In genomic region chr2:110675679-110676078, GRCh38 we compare ENCODE assay signal across 13 cellular contexts. TPM values are rescaled to one million over a fixed set of nuclear protein-coding genes. Genes with fewer than 3 reads are reported as not detected.
DNase-seq lines count a peak whose midpoint lies in the region; ATAC-seq and TF ChIP-seq lines count a peak whose summit lies in the region.
"Had no signal": no experiment of that assay in that cellular context is flagged by ENCODE, and none has a peak within 500 bp of the region (broad histone marks: within the 10 kb centered on the region; RNA-seq: fewer than 3 reads in every experiment).

No MANE protein-coding gene starts in this region.

- H3K4me2 ChIP-seq in GM23338, result peak overlapping the region; percentile 85; the same call in 1 of the 2 replicates

- H3K79me2 ChIP-seq in GM23338 (replicated peaks; ENCODE audit: insufficient read depth), result peaks cover 43% of the 10 kb centered on the region

- H3K4me3 ChIP-seq in GM23338 (0 out of 2 replicates have a peak overlapping the region, but pooled peaks have one; percentile 8), gastroesophageal sphincter (no peak overlapping the region)

- H3K27me3 ChIP-seq in GM23338 (ENCODE audit: insufficient read depth) (peaks cover 6% of the 10 kb centered on the region), gastroesophageal sphincter (peaks cover 10% of the 10 kb centered on the region)
- H3K27me3 ChIP-seq: SJSA1 had no signal

- DNase-seq in NK-92 treated with Interleukin-12 subunit alpha and Interleukin-12 subunit beta, amount 100 ng/mL, for 24 hours (lab: John Stamatoyannopoulos, UW), result peak; percentile 35
- DNase-seq in NK-92 (lab: John Stamatoyannopoulos, UW; ENCODE audit: unreplicated experiment), result no peak
- DNase-seq in GM23338 (ENCODE audit: low spot score), result no peak
- DNase-seq in natural killer cell treated with Interleukin-12 subunit alpha and Interleukin-12 subunit beta and Interleukin-15 and Interleukin-18, amount 100 ng/mL, for 72 hours (ENCODE audit: low spot score), result no peak
- no peak for DNase-seq in SHP77 treated with DMSO at 0.1 percent for 48 hours (lab: John Stamatoyannopoulos, UW)
- no peak for DNase-seq in ureter (ENCODE audit: low spot score)
- DNase-seq: activated CD4-positive, alpha-beta T cell treated with anti-CD3 and anti-CD28 coated beads for 48 hours had no signal

- TF ChIP-seq EP300 in gastroesophageal sphincter (IDR thresholded peaks at IDR 0.05), result no peak

- H3K4me1 ChIP-seq in GM23338 (ENCODE audit: insufficient read depth) (peaks cover 26% of the 10 kb centered on the region), gastroesophageal sphincter (peaks cover 0 to 23% (median 12%) of the 10 kb centered on the region in 3 donors)

- H3K27ac ChIP-seq in GM23338 (ENCODE audit: low read depth) (no peak overlapping the region), VCaP (peak overlapping the region; percentile 38; the same call in 1 of the 2 replicates), gastroesophageal sphincter (no peak overlapping the region)
- H3K27ac ChIP-seq: 22Rv1, SJSA1 had no signal

- no peaks in the 10 kb centered on the region for H3K9me3 ChIP-seq in gastroesophageal sphincter
- H3K9me3 ChIP-seq: SJSA1 had no signal

- peaks cover 14% of the 10 kb centered on the region for H4K20me1 ChIP-seq in GM23338 (replicated peaks; ENCODE audit: insufficient read depth)

- ATAC-seq in GM23338, result no peak
- peak in 1 of 2 donors; percentile 1 for ATAC-seq in natural killer cell treated with Interleukin-12 subunit alpha and Interleukin-12 subunit beta and Interleukin-15 and Interleukin-18, amount 100 ng/mL, for 72 hours
- ATAC-seq in gastroesophageal sphincter, result no peak

- no peak for TF ChIP-seq CTCF in GM23338 (conservative IDR thresholded peaks at IDR 0.05; ENCODE audit: low read depth in 2 of 2)
- TF ChIP-seq CTCF in VCaP (conservative IDR thresholded peaks at IDR 0.05), result no peak
- no peak for TF ChIP-seq CTCF in gastroesophageal sphincter (IDR thresholded peaks at IDR 0.05)

- peaks cover 40% of the 10 kb centered on the region for H3K4me1 Mint-ChIP-seq in GM23338
- peaks cover 36 to 39% of the 10 kb centered on the region in 2 donors for H3K4me1 Mint-ChIP-seq in natural killer cell treated with Interleukin-12 subunit alpha and Interleukin-12 subunit beta and Interleukin-15 and Interleukin-18, amount 100 ng/mL, for 72 hours (ENCODE audit: low read depth in 2 of 2)

- H3K9me2 ChIP-seq in GM23338 (ENCODE audit: insufficient read depth), result no peaks in the 10 kb centered on the region

- H3K4me3 Mint-ChIP-seq in GM23338, result peak overlapping the region; percentile 92
- peak overlapping the region; percentile 77 for H3K4me3 Mint-ChIP-seq in natural killer cell treated with Interleukin-12 subunit alpha and Interleukin-12 subunit beta and Interleukin-15 and Interleukin-18, amount 100 ng/mL, for 72 hours

- H3F3A ChIP-seq in GM23338 (replicated peaks; ENCODE audit: low read depth), result 0 out of 2 replicates have a peak, but pooled peaks cover 3% of the 10 kb centered on the region

- peaks cover 49% of the 10 kb centered on the region for H3K36me3 Mint-ChIP-seq in GM23338 (ENCODE audit: low read depth)
- H3K36me3 Mint-ChIP-seq in natural killer cell treated with Interleukin-12 subunit alpha and Interleukin-12 subunit beta and Interleukin-15 and Interleukin-18, amount 100 ng/mL, for 72 hours, result no peaks in the 10 kb centered on the region

- no peak overlapping the region for H3K27ac Mint-ChIP-seq in GM23338
- peak overlapping the region; percentile 46 to 81 for H3K27ac Mint-ChIP-seq in natural killer cell treated with Interleukin-12 subunit alpha and Interleukin-12 subunit beta and Interleukin-15 and Interleukin-18, amount 100 ng/mL, for 72 hours

- TF ChIP-seq POLR2A in gastroesophageal sphincter (IDR thresholded peaks at IDR 0.05), result no peak

- no peak overlapping the region for H2AFZ ChIP-seq in GM23338

- WGBS in gastroesophageal sphincter (ENCODE audit: low coverage in 1 of 2), 2 donors, result 86 to 100% methylated on average over 5 to 6 of the region's 6 CpGs

- peaks cover 34% of the 10 kb centered on the region for H3K36me3 ChIP-seq in GM23338 (ENCODE audit: insufficient read depth)
- H3K36me3 ChIP-seq in gastroesophageal sphincter, result no peaks in the 10 kb centered on the region

- H3K27me3 Mint-ChIP-seq in GM23338 (ENCODE audit: insufficient read depth, low read depth, poor library complexity), result peaks cover 18% of the 10 kb centered on the region
- H3K27me3 Mint-ChIP-seq in natural killer cell treated with Interleukin-12 subunit alpha and Interleukin-12 subunit beta and Interleukin-15 and Interleukin-18, amount 100 ng/mL, for 72 hours, result peaks cover 0 to 5% of the 10 kb centered on the region in 2 donors

- peaks cover under 1% of the 10 kb centered on the region; the same call in 1 of the 3 replicates for H3K9me3 Mint-ChIP-seq in GM23338
- H3K9me3 Mint-ChIP-seq in natural killer cell treated with Interleukin-12 subunit alpha and Interleukin-12 subunit beta and Interleukin-15 and Interleukin-18, amount 100 ng/mL, for 72 hours, result no peaks in the 10 kb centered on the region

TF ChIP-seq in GM23338, 12 proteins besides CTCF, POLR2A, EP300 and RAD21 (continues in another document):
- TF ChIP-seq ZNF331 (CRISPR knock-in tag; IDR thresholded peaks at IDR 0.05; ENCODE audit: low read depth) (no peak), CREB1 (CRISPR knock-in tag; IDR thresholded peaks at IDR 0.05; ENCODE audit: low read depth) (no peak), NANOG (IDR thresholded peaks at IDR 0.05; ENCODE audit: borderline replicate concordance) (no peak), ETS1 (IDR thresholded peaks at IDR 0.05) (no peak), EZH2 (IDR thresholded peaks at IDR 0.05; ENCODE audit: low read depth, unreplicated experiment) (no peak), STAT1 (IDR thresholded peaks at IDR 0.05; ENCODE audit: unreplicated experiment) (no peak), ZNF114 (CRISPR knock-in tag; IDR thresholded peaks at IDR 0.05) (no peak), EZH2phosphoT487 (IDR thresholded peaks at IDR 0.05; ENCODE audit: unreplicated experiment) (no peak), JUNB (IDR thresholded peaks at IDR 0.05; ENCODE audit: unreplicated experiment) (no peak), POLR2AphosphoS5 (IDR thresholded peaks at IDR 0.05; ENCODE audit: low read depth) (no peak)
- TF ChIP-seq, protein P1, sequence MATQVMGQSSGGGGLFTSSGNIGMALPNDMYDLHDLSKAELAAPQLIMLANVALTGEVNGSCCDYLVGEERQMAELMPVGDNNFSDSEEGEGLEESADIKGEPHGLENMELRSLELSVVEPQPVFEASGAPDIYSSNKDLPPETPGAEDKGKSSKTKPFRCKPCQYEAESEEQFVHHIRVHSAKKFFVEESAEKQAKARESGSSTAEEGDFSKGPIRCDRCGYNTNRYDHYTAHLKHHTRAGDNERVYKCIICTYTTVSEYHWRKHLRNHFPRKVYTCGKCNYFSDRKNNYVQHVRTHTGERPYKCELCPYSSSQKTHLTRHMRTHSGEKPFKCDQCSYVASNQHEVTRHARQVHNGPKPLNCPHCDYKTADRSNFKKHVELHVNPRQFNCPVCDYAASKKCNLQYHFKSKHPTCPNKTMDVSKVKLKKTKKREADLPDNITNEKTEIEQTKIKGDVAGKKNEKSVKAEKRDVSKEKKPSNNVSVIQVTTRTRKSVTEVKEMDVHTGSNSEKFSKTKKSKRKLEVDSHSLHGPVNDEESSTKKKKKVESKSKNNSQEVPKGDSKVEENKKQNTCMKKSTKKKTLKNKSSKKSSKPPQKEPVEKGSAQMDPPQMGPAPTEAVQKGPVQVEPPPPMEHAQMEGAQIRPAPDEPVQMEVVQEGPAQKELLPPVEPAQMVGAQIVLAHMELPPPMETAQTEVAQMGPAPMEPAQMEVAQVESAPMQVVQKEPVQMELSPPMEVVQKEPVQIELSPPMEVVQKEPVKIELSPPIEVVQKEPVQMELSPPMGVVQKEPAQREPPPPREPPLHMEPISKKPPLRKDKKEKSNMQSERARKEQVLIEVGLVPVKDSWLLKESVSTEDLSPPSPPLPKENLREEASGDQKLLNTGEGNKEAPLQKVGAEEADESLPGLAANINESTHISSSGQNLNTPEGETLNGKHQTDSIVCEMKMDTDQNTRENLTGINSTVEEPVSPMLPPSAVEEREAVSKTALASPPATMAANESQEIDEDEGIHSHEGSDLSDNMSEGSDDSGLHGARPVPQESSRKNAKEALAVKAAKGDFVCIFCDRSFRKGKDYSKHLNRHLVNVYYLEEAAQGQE (IDR thresholded peaks at IDR 0.05; ENCODE audit: unreplicated experiment), result no peak

RNA-seq across cellular contexts. Expression of gene BUB1, which starts 2.2 kb away (rescaled TPM):
- 178 and 184 TPM in 2 replicates for total RNA-seq in GM23338 (2014; rRNA removed; shearing (Covaris generic))
- polyA plus RNA-seq in GM23338 (2016; fragmentation: Nextera tagmentation; extraction: Ambion mirVana), result 50.8 and 59.4 TPM in 2 replicates
- total RNA-seq in natural killer cell treated with Interleukin-12 subunit alpha and Interleukin-12 subunit beta and Interleukin-15 and Interleukin-18, amount 100 ng/mL, for 72 hours, result 100 to 1,000 TPM in 1 of 2 donors, 10 to 100 TPM in 1; 45.2 to 103 TPM
- 1.4 TPM for total RNA-seq in ureter
- total RNA-seq in gastroesophageal sphincter, result 1 to 10 TPM in 2 of 4 donors, under 1 TPM in 1, not detected in 1; 0.40 to 2.3 (median 1.0) TPM

RNA-seq across cellular contexts. Expression of gene ACOXL, which starts 56.7 kb away (rescaled TPM):
- 14.7 and 15.7 TPM in 2 replicates for total RNA-seq in GM23338 (2014; rRNA removed; shearing (Covaris generic))
- polyA plus RNA-seq in GM23338 (2016; fragmentation: Nextera tagmentation; extraction: Ambion mirVana), result 8.2 and 9.0 TPM in 2 replicates
- total RNA-seq in natural killer cell treated with Interleukin-12 subunit alpha and Interleukin-12 subunit beta and Interleukin-15 and Interleukin-18, amount 100 ng/mL, for 72 hours, result 1 to 10 TPM; 1.4 to 2.5 TPM
- total RNA-seq in ureter (52.7 TPM), gastroesophageal sphincter (not detected)
- total RNA-seq: H4, myocyte, SJSA1 had no signal

Comparison
In these comparisons a context has a peak if more than half of its experiments do, and no peak if none do; other contexts are left out.
1. RNA of gene BUB1, which starts 2.2 kb away (total RNA-seq): 178 to 184 TPM in GM23338 and 45.2 to 103 TPM in natural killer cell treated with Interleukin-12 subunit alpha and Interleukin-12 subunit beta and Interleukin-15 and Interleukin-18, amount 100 ng/mL, for 72 hours; 1.4 TPM in ureter (single experiment) and 0.40 to 2.3 TPM in gastroesophageal sphincter; every median in the first group is over 10 times any median in the second.